ENCODE assay signal across 8 cellular contexts in genomic region chr1:200979574-200980451, GRCh38.
DNase-seq lines count a peak whose midpoint lies in the region; ATAC-seq and TF ChIP-seq lines count a peak whose summit lies in the region.

No MANE protein-coding gene starts in this region.

- H3K9ac ChIP-seq in OCI-LY1 (ENCODE audit: low read length): no peak overlapping the region

- no peak overlapping the region for H3K4me3 ChIP-seq in OCI-LY1 (ENCODE audit: low read depth, low read length, poor library complexity, severe bottlenecking)

- no peak overlapping the region for H3K4me2 ChIP-seq in OCI-LY1 (ENCODE audit: low read length)

- TF ChIP-seq CTCF in GM12874 (IDR thresholded peaks at IDR 0.05; ENCODE audit: insufficient read depth, low read depth, low read length): peak; percentile 89
- TF ChIP-seq CTCF in OCI-LY1 (IDR thresholded peaks at IDR 0.05; ENCODE audit: low read length): peak; percentile 93

- H3F3A ChIP-seq in OCI-LY1 (ENCODE audit: insufficient read depth, low read length): no peaks in the 10 kb centered on the region

- no peaks in the 10 kb centered on the region for H3K4me1 ChIP-seq in OCI-LY1 (ENCODE audit: insufficient read depth, low read length, severe bottlenecking)

- no peaks in the 10 kb centered on the region for H3K36me3 ChIP-seq in OCI-LY1 (ENCODE audit: insufficient read depth, low read length)

- no peak overlapping the region for H3K27ac ChIP-seq in OCI-LY1 (ENCODE audit: low read depth, low read length, poor library complexity, severe bottlenecking)

- no peaks in the 10 kb centered on the region for H3K9me3 ChIP-seq in OCI-LY1 (ENCODE audit: low read length)

- in situ Hi-C loops in ACHN (cut with HindIII; ENCODE audit: low pct_ligation_motif_present, low pct_unique_long_range_greater_than_20kb, low sequenced_read_pairs): no loop called here

- H2AFZ ChIP-seq in OCI-LY1 (ENCODE audit: low read length): no peak overlapping the region

- no peaks in the 10 kb centered on the region for H4K20me1 ChIP-seq in OCI-LY1 (ENCODE audit: insufficient read depth, low read length)

- no peaks in the 10 kb centered on the region for H3K27me3 ChIP-seq in OCI-LY1 (ENCODE audit: insufficient read depth, low read length)

- DNase-seq in ACHN: peak; percentile 21
- DNase-seq in activated T-cell treated with anti-CD3 and anti-CD28 coated beads for 4 hours: peak; percentile 50
- peak; percentile 32 for DNase-seq in hepatic stellate cell (ENCODE audit: low spot score)
- peak; percentile 21 to 50 (median 45) for DNase-seq in stimulated activated CD4-positive, alpha-beta T cell treated with anti-CD3 and anti-CD28 coated beads, TNF-alpha, amount 100 ng/mL, for 4 hours (ENCODE audit: low read depth in 3 of 3)
- no peak for DNase-seq in cortex of kidney (lab: John Stamatoyannopoulos, UW)

- no peaks in the 10 kb centered on the region for H3K9me2 ChIP-seq in OCI-LY1 (ENCODE audit: low read depth, low read length)

- H3K79me2 ChIP-seq in OCI-LY1 (ENCODE audit: insufficient read depth, low read length): no peaks in the 10 kb centered on the region

- ATAC-seq in GM18858 (IDR thresholded peaks at IDR 0.05; ENCODE audit: unreplicated experiment): no peak
